Comparison of ENCODE assay signal across 19 cellular contexts in the genomic region with DNA sequence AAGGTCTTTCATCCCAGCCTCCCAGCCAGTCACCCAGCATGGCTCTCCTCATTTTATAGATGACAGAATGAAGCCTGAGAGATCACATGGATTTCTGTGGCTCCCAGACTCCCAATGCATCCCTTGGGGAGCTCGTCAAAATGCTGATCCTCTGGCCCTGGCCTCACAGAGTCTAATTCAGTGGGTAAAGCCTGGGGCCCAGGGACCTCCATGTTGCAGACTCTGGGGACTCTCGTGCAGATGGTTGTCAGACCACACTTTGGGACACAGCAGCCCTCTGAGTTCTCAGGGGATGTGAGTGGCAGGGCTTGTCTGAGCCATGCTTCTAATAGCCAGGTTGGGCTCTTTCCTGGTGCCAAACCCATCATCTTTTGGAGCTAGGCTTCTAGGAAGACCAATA.
DNase-seq lines count a peak whose midpoint lies in the region; ATAC-seq and TF ChIP-seq lines count a peak whose summit lies in the region.
"Had no signal": no experiment of that assay in that cellular context is flagged by ENCODE, and none has a peak within 500 bp of the region (broad histone marks: within the 10 kb centered on the region; RNA-seq: fewer than 3 reads in every experiment).

No MANE protein-coding gene starts in this region.

- peak; percentile 26 for DNase-seq in cardiac septum (ENCODE audit: low spot score)
- no peak for DNase-seq in Right ventricle myocardium inferior (ENCODE audit: missing footprints)
- peak; percentile 58 for DNase-seq in coronary artery (ENCODE audit: low spot score)
- DNase-seq in mesenteric fat pad (ENCODE audit: low spot score): peak; percentile 49
- no peak for DNase-seq in NCI-H187 (lab: John Stamatoyannopoulos, UW)
- DNase-seq: Caco-2; CD4-positive, CD25-positive, alpha-beta regulatory T cell; CD8-positive, alpha-beta T cell; DMS153; DND-41; H9 had no signal

- no peak for TF ChIP-seq CTCF in coronary artery (IDR thresholded peaks at IDR 0.05)

- intact Hi-C loops in cardiac septum (cut with DNase I) (no loop called here), Right ventricle myocardium inferior (cut with DNase I) (no loop called here)

- no peak overlapping the region for H3K4me3 ChIP-seq in coronary artery
- H3K4me3 ChIP-seq: BLaER1, GM12878, GM23338 had no signal

- ATAC-seq in Right ventricle myocardium inferior (no peak), HG02870 (IDR thresholded peaks at IDR 0.05; ENCODE audit: unreplicated experiment) (no peak), HG03280 (IDR thresholded peaks at IDR 0.05; ENCODE audit: unreplicated experiment) (no peak)
- ATAC-seq: CD8-positive, alpha-beta T cell; GM12878; HCT116 had no signal

- H3K27ac ChIP-seq in coronary artery: no peak overlapping the region
- H3K27ac ChIP-seq: 22Rv1, BLaER1, C4-2B had no signal

Comparison
In these comparisons a context has a peak if more than half of its experiments do, and no peak if none do; other contexts are left out.
1. DNase-seq: peak in cardiac septum (single experiment), coronary artery (single experiment) and mesenteric fat pad (single experiment); none in Right ventricle myocardium inferior (single experiment) and NCI-H187 (0 of 2).